Comparison of ENCODE assay signal across 13 cellular contexts in genomic region chr4:173367946-173368345, GRCh38. TPM values are rescaled to one million over a fixed set of nuclear protein-coding genes. Genes with fewer than 3 reads are reported as not detected.
DNase-seq lines count a peak whose midpoint lies in the region; ATAC-seq and TF ChIP-seq lines count a peak whose summit lies in the region.
"Had no signal": no experiment of that assay in that cellular context is flagged by ENCODE, and none has a peak within 500 bp of the region (broad histone marks: within the 10 kb centered on the region; RNA-seq: fewer than 3 reads in every experiment).

No MANE protein-coding gene starts in this region.

- no TSS peak for BruUV-seq in MCF 10A (replicated peaks; lab: Mats Ljungman, UMichigan)

- H3K4me3 Mint-ChIP-seq in MCF 10A (ENCODE audit: unreplicated experiment), result peak overlapping the region; percentile 96

- ATAC-seq in RWPE2 (ENCODE audit: low read depth) (no peak), thoracic aorta (ENCODE audit: insufficient number of reproducible peaks, low FRiP score, low read depth) (no peak)

- no peaks in the 10 kb centered on the region for H3K27me3 Mint-ChIP-seq in MCF 10A (ENCODE audit: insufficient read depth, unreplicated experiment)

- H3K27me3 ChIP-seq in breast epithelium (no peaks in the 10 kb centered on the region), RWPE2 (ENCODE audit: insufficient read depth, poor library complexity, severe bottlenecking) (no peaks in the 10 kb centered on the region), thoracic aorta (replicated peaks; ENCODE audit: insufficient read depth) (no peaks in the 10 kb centered on the region)

- H3K9me3 Mint-ChIP-seq in MCF 10A (ENCODE audit: unreplicated experiment), result no peaks in the 10 kb centered on the region
- H3K9me3 Mint-ChIP-seq: CD8-positive, alpha-beta memory T cell had no signal

- POLR2A ChIA-PET in MCF 10A (lab: Yijun Ruan, JAX), result interaction anchor here (1.1 to 13.1 kb wide), 7 partner anchors 10 to 916 kb away, joined by 5 to 824 read pairs (median 7); partner anchors contain the start of genes CEP44, FBXO8 and HMGB2

- intact Hi-C loops in MCF 10A (cut with micrococcal nuclease), result no loop called here
- intact Hi-C loops in breast epithelium (cut with DNase I; ENCODE audit: low total_unique reads), result no loop called here

- no peak overlapping the region for H3K27ac ChIP-seq in breast epithelium
- peak overlapping the region; percentile 90 for H3K27ac ChIP-seq in RWPE2 (ENCODE audit: poor library complexity, severe bottlenecking)
- peak overlapping the region; percentile 1 to 20 for H3K27ac ChIP-seq in thoracic aorta

- TF ChIP-seq POLR2A in breast epithelium (IDR thresholded peaks at IDR 0.05) (no peak), erythroblast (IDR thresholded peaks at IDR 0.05; ENCODE audit: low read length) (no peak)

- DNase-seq in MCF 10A (ENCODE audit: unreplicated experiment) (peak; percentile 57), breast epithelium (ENCODE audit: low spot score in 2 of 2) (no peak), RWPE2 (ENCODE audit: low spot score) (no peak), erythroblast (lab: John Stamatoyannopoulos, UW) (peak; percentile 40 to 46), thoracic aorta (ENCODE audit: low spot score) (no peak), NCI-H1092 treated with DMSO at 0.1 percent for 48 hours (lab: John Stamatoyannopoulos, UW) (no peak), NCI-H1436 (lab: John Stamatoyannopoulos, UW) (no peak), kidney tubule cell (ENCODE audit: low spot score) (no peak)
- DNase-seq: activated CD4-positive, alpha-beta T cell treated with anti-CD3 and anti-CD28 coated beads for 48 hours; CD8-positive, alpha-beta memory T cell; stimulated activated naive CD4-positive, alpha-beta T cell had no signal

- H3K27ac Mint-ChIP-seq in MCF 10A (ENCODE audit: low read depth, unreplicated experiment), result peak overlapping the region; percentile 96

- no peak overlapping the region for H3K4me3 ChIP-seq in breast epithelium
- no peak overlapping the region for H3K4me3 ChIP-seq in RWPE2 (ENCODE audit: severe bottlenecking)
- peak overlapping the region; percentile 93 for H3K4me3 ChIP-seq in thoracic aorta
- H3K4me3 ChIP-seq: skin epidermis had no signal

- TF ChIP-seq CTCF in MCF 10A (IDR thresholded peaks at IDR 0.05; ENCODE audit: unreplicated experiment) (no peak), breast epithelium (IDR thresholded peaks at IDR 0.05) (no peak), RWPE2 (IDR thresholded peaks at IDR 0.05; ENCODE audit: poor library complexity, severe bottlenecking) (no peak), thoracic aorta (IDR thresholded peaks at IDR 0.05) (no peak)

- H3K36me3 ChIP-seq in breast epithelium (no peaks in the 10 kb centered on the region), RWPE2 (ENCODE audit: low read depth) (peaks cover 6% of the 10 kb centered on the region; the same call in 1 of the 2 replicates), thoracic aorta (no peaks in the 10 kb centered on the region)

- H3K36me3 Mint-ChIP-seq in MCF 10A (ENCODE audit: insufficient read depth, unreplicated experiment), result peaks cover 7% of the 10 kb centered on the region

- H3K4me1 Mint-ChIP-seq in MCF 10A (ENCODE audit: insufficient read depth, unreplicated experiment), result peaks cover 14% of the 10 kb centered on the region

- H3K9me3 ChIP-seq in breast epithelium, result no peaks in the 10 kb centered on the region
- no peaks in the 10 kb centered on the region for H3K9me3 ChIP-seq in RWPE2 (ENCODE audit: severe bottlenecking)
- no peaks in the 10 kb centered on the region for H3K9me3 ChIP-seq in thoracic aorta

- no peaks in the 10 kb centered on the region for H3K4me1 ChIP-seq in breast epithelium
- H3K4me1 ChIP-seq in RWPE2 (ENCODE audit: insufficient read depth, poor library complexity, severe bottlenecking), result peaks cover 11% of the 10 kb centered on the region
- peaks cover 9 to 26% of the 10 kb centered on the region in 2 donors for H3K4me1 ChIP-seq in thoracic aorta (ENCODE audit: control insufficient read depth in 1 of 2, low read depth in 2 of 2)

- CTCF ChIA-PET in MCF 10A (lab: Yijun Ruan, JAX), result interaction anchor here (1.1 to 6.5 kb wide), 2 partner anchors 10 to 35 kb away, joined by 4 to 63 read pairs; partner anchors contain the start of gene HMGB2

RNA-seq across cellular contexts. Expression of gene SAP30, which starts 2.8 kb away (rescaled TPM):
- total RNA-seq in MCF 10A (2022), result 17.6 and 30.6 TPM in 2 replicates
- total RNA-seq in breast epithelium, result 10 to 100 TPM; 29.8 to 50.1 (median 41.7) TPM
- total RNA-seq in thoracic aorta, result 10 to 100 TPM; 56.9 to 61.7 TPM

RNA-seq across cellular contexts. Expression of gene SCRG1, which starts 31.0 kb away (rescaled TPM):
- total RNA-seq in MCF 10A (2022), result not detected in 2 replicates
- 1 to 10 TPM in 1 of 3 donors, under 1 TPM in 2; under 0.01 to 4.0 (median 0.48) TPM for total RNA-seq in breast epithelium
- 1 to 10 TPM; 6.9 to 9.7 TPM for total RNA-seq in thoracic aorta
- total RNA-seq: CD8-positive, alpha-beta memory T cell; kidney epithelial cell had no signal

RNA-seq across cellular contexts. Expression of gene HMGB2, which starts 33.8 kb away (rescaled TPM):
- 124 and 176 TPM in 2 replicates for total RNA-seq in MCF 10A (2022)
- total RNA-seq in breast epithelium, result 10 to 100 TPM; 48.2 to 66.2 (median 58.0) TPM
- total RNA-seq in thoracic aorta, result 10 to 100 TPM; 28.8 to 33.4 TPM

Comparison
In these comparisons a context has a peak if more than half of its experiments do, and no peak if none do; other contexts are left out.
1. DNase-seq: peak in MCF 10A (single experiment) and erythroblast (2 of 2); none in breast epithelium (0 of 2), RWPE2 (single experiment), thoracic aorta (single experiment), NCI-H1092 treated with DMSO at 0.1 percent for 48 hours (single experiment), NCI-H1436 (single experiment) and kidney tubule cell (single experiment).
2. H3K27ac ChIP-seq: peak in RWPE2 (single experiment) and thoracic aorta (2 of 2); none in breast epithelium (0 of 2).